Comparison of ENCODE assay signal across 22 cellular contexts in the genomic region with DNA sequence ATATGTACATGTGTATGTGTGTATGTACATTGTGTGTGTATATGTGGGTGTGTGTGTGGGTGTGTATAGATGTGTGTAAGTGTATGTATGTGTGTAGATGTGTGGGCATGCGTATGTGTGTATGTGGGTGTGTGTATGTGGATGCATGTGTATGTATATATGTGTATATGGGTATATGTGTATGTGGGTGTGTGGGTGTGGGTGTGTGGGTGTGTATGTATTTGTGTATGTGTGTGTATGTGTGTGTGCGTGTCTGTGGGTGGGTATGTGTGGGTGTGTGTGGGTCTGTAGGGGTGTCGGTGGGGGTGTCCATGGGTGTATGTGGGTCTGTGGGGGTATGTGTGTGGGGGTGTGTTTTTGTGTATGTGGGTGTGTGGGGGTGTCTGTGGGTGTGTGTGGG.
"Had no signal": no experiment of that assay in that cellular context is flagged by ENCODE, and none has a peak within 500 bp of the region (broad histone marks: within the 10 kb centered on the region; RNA-seq: fewer than 3 reads in every experiment).

No MANE protein-coding gene starts in this region.

- H3K27me3 ChIP-seq: breast epithelium, pancreas, stomach, thyroid gland had no signal

- H3K4me3 ChIP-seq: breast epithelium, pancreas, psoas muscle, stomach, thyroid gland had no signal

- H3K4me1 ChIP-seq: breast epithelium, pancreas, psoas muscle, stomach, thyroid gland had no signal

- H3K27ac ChIP-seq: breast epithelium, epithelial cell of prostate, pancreas, psoas muscle, stomach, thyroid gland had no signal

- H3K9me3 ChIP-seq: pancreas, psoas muscle, thyroid gland had no signal

- DNase-seq: activated CD4-positive, alpha-beta T cell treated with anti-CD3 and anti-CD28 coated beads for 36 hours; activated CD4-positive, CD25-positive, alpha-beta regulatory T cell; activated CD8-positive, alpha-beta memory T cell treated with anti-CD3 and anti-CD28 coated beads, Interleukin-2, amount 10 ng/mL, durations not matched to agents 7 days and 5 days; activated CD8-positive, alpha-beta T cell treated with anti-CD3 and anti-CD28 coated beads, Interleukin-2, amount 10 ng/mL, durations not matched to agents 7 days and 5 days; activated gamma-delta T cell; activated naive CD8-positive, alpha-beta T cell treated with anti-CD3 and anti-CD28 coated beads, Interleukin-2, amount 50 U/mL, for 24 hours; amygdala; central memory CD4-positive, alpha-beta T cell; dermis blood vessel endothelial cell; effector CD4-positive, alpha-beta T cell; mammary epithelial cell; nucleus accumbens; stimulated activated CD4-positive, alpha-beta T cell treated with anti-CD3 and anti-CD28 coated beads, Interleukin-15, amount 100 ng/mL, for 24 hours; stimulated activated CD4-positive, alpha-beta T cell treated with anti-CD3 and anti-CD28 coated beads, Interleukin-2, amount 100 ng/mL, for 24 hours; stimulated activated naive B cell treated with anti-CD40 and anti-IgM and Interleukin-4, amounts not matched to agents 10 μg/mL and 1 μg/mL and 100 μg/mL, for 72 hours; stomach; thyroid gland had no signal

- ATAC-seq: activated CD4-positive, alpha-beta T cell treated with anti-CD3 and anti-CD28 coated beads for 36 hours; activated CD8-positive, alpha-beta memory T cell treated with anti-CD3 and anti-CD28 coated beads, Interleukin-2, amount 10 ng/mL, durations not matched to agents 7 days and 5 days; activated CD8-positive, alpha-beta T cell treated with anti-CD3 and anti-CD28 coated beads, Interleukin-2, amount 10 ng/mL, durations not matched to agents 7 days and 5 days; activated naive CD8-positive, alpha-beta T cell treated with anti-CD3 and anti-CD28 coated beads, Interleukin-2, amount 50 U/mL, for 24 hours; pancreas; psoas muscle; stimulated activated naive B cell treated with anti-CD40 and anti-IgM and Interleukin-4, amounts not matched to agents 10 μg/mL and 1 μg/mL and 100 μg/mL, for 72 hours had no signal

- FAIRE-seq: frontal cortex, pancreas had no signal

- H3K36me3 ChIP-seq: breast epithelium, pancreas, thyroid gland had no signal
